ENCODE assay signal across 8 cellular contexts in the genomic region with DNA sequence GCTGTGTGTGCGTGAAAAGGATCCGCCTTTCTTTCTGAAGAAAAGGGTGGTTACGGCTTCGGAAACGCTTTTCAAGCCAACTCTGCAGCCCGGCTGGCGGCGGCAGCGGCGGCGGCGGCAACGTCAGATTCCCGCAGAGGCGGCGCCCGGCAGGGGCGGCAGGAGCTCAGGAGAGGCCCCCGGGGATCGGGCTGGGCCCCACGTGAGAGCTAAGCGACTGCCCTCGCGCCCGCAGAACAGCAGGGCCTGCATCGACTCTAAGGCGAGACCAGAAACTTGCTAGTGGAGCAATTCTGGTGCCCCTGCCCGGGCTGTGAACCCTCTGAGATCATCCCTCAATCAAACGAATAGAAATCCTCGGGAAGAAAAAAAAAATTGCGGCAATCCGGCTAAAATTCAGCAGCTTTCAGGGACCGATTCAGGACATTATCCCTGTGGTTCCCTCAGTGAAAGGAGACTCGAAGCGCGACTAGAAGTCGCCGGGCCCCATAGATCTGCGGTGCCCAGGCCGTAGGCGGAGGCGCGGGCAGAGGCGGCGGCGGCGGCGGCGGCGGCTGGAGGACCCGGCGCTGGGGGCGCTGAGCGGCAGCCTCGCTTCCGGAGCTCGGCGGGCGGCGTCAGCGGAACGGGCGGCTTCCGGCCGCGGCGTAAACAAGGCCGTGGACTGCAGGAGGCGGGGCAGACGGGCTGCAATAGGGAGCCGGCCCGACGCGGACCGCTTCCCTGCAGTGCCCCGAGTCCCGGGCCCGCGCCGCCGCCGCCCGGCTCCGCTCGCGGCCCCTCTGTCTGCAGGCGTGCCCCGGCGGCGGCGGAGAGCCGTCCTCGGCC. TPM values are rescaled to one million over a fixed set of nuclear protein-coding genes. Genes with fewer than 3 reads are reported as not detected.
A peak's percentile ranks its signal among the peaks of the same experiment; 100 is the strongest.
DNase-seq lines count a peak whose midpoint lies in the region; ATAC-seq and TF ChIP-seq lines count a peak whose summit lies in the region.

A gene with protein sequence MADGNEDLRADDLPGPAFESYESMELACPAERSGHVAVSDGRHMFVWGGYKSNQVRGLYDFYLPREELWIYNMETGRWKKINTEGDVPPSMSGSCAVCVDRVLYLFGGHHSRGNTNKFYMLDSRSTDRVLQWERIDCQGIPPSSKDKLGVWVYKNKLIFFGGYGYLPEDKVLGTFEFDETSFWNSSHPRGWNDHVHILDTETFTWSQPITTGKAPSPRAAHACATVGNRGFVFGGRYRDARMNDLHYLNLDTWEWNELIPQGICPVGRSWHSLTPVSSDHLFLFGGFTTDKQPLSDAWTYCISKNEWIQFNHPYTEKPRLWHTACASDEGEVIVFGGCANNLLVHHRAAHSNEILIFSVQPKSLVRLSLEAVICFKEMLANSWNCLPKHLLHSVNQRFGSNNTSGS (plus strand): TSS at position 681 of the 828 bp plus-strand sequence. CDS start 316 bp downstream, outside the sequence.

- DNase-seq in Caco-2 (peak; percentile 88 to 94), GM20000 (ENCODE audit: low spot score) (peak; percentile 94), HS-5 (ENCODE audit: low read depth) (peak; percentile 28), mesendoderm (peak; percentile 92)
- peak; percentile 86 for DNase-seq in NK-92 treated with Interleukin-12 subunit alpha and Interleukin-12 subunit beta, amount 100 ng/mL, for 24 hours (lab: John Stamatoyannopoulos, UW)
- peak; percentile 82 to 88 (median 84) for DNase-seq in effector memory CD8-positive, alpha-beta T cell
- peak; percentile 82 for DNase-seq in stimulated activated CD8-positive, alpha-beta memory T cell treated with anti-CD3 and anti-CD28 coated beads, Interleukin-12 subunit alpha, Interleukin-12 subunit beta, amount 100 ng/mL, for 4 hours (ENCODE audit: low read depth)

- CTCF ChIA-PET in Caco-2 (lab: Charles Lee): interaction anchor here (0.5 to 3.0 kb wide), 8 partner anchors 9 to 134 kb away, joined by 3 to 23 read pairs (median 4); partner anchors contain the start of genes DNAAF2 and POLE2
- CTCF ChIA-PET in activated CD8-positive, alpha-beta memory T cell treated with anti-CD3 and anti-CD28 coated beads for 36 hours (lab: Charles Lee): interaction anchor here (0.6 to 3.3 kb wide), 13 partner anchors 12 to 543 kb away, joined by 3 to 15 read pairs (median 3); partner anchors contain the start of genes DNAAF2, KLHDC1, MGAT2 and NEMF

- H2AK5ac ChIP-seq in mesendoderm (ENCODE audit: low read length): no peak within 1 kb of the TSS

- ATAC-seq in effector memory CD8-positive, alpha-beta T cell (replicated peaks): peak; percentile 80

- H3K4me1 ChIP-seq in Caco-2: peaks cover 35% of the 10 kb centered on the region
- no peaks in the 10 kb centered on the region for H3K4me1 ChIP-seq in mesendoderm (ENCODE audit: control insufficient read depth, low read depth, low read length)

- H3K36me3 ChIP-seq in Caco-2 (ENCODE audit: control insufficient read depth, insufficient read depth, low read length): no peaks in the 10 kb centered on the region
- no peaks in the 10 kb centered on the region for H3K36me3 ChIP-seq in mesendoderm (ENCODE audit: control insufficient read depth, insufficient read depth, low read length)

- H3K79me2 ChIP-seq in mesendoderm (ENCODE audit: control insufficient read depth, insufficient read depth, low read length): peaks cover 17% of the 10 kb centered on the region

- no peaks in the 10 kb centered on the region for H3K9me3 ChIP-seq in Caco-2

- peak within 1 kb of the TSS; percentile 99 for H3K27ac ChIP-seq in mesendoderm (ENCODE audit: low read depth, low read length)

- TF ChIP-seq CTCF in Caco-2 (IDR thresholded peaks at IDR 0.05; ENCODE audit: insufficient read depth in 1 of 2, low read depth in 1 of 2, low read length in 1 of 2, severe bottlenecking in 1 of 2, unreplicated experiment in 1 of 2) (no peak), GM20000 (IDR thresholded peaks at IDR 0.05; ENCODE audit: extremely low read depth, missing control alignments) (peak; percentile 60)

- H3K4me3 ChIP-seq in Caco-2 (ENCODE audit: low read depth, low read length) (peak within 1 kb of the TSS; percentile 99), mesendoderm (ENCODE audit: low read length) (peak within 1 kb of the TSS; percentile 65)

- H3K4ac ChIP-seq in mesendoderm (ENCODE audit: low read depth, low read length): peak within 1 kb of the TSS; percentile 88

- peak within 1 kb of the TSS; percentile 89 for H3K4me2 ChIP-seq in mesendoderm (ENCODE audit: low read length)

- H4K8ac ChIP-seq in mesendoderm (ENCODE audit: low read depth, low read length): peak within 1 kb of the TSS; percentile 99

- H3K4me3 Mint-ChIP-seq in Caco-2 (ENCODE audit: unreplicated experiment): peak within 1 kb of the TSS; percentile 79
- H3K4me3 Mint-ChIP-seq in effector memory CD8-positive, alpha-beta T cell: peak within 1 kb of the TSS; percentile 94 to 95

- no CpG with 5 or more reads among the region's 93 CpGs for WGBS in mesendoderm (ENCODE audit: extremely low coverage, insufficient coverage, low lambda C conversion rate)

- no peaks in the 10 kb centered on the region for H3K9me3 Mint-ChIP-seq in Caco-2 (ENCODE audit: unreplicated experiment)
- H3K9me3 Mint-ChIP-seq in effector memory CD8-positive, alpha-beta T cell: no peaks in the 10 kb centered on the region

- H3K27me3 Mint-ChIP-seq in Caco-2 (ENCODE audit: insufficient read depth, unreplicated experiment): no peaks in the 10 kb centered on the region
- no peaks in the 10 kb centered on the region for H3K27me3 Mint-ChIP-seq in effector memory CD8-positive, alpha-beta T cell

- H3K9ac ChIP-seq in mesendoderm (ENCODE audit: low read length): peak within 1 kb of the TSS; percentile 90

- H3K79me1 ChIP-seq in mesendoderm (ENCODE audit: low read length): peaks cover 7% of the 10 kb centered on the region

- H3K27me3 ChIP-seq in Caco-2 (replicated peaks; ENCODE audit: control insufficient read depth, insufficient read depth, low read length) (no peaks in the 10 kb centered on the region), mesendoderm (ENCODE audit: insufficient read depth, low read length, poor library complexity) (no peaks in the 10 kb centered on the region)

- H3K56ac ChIP-seq in mesendoderm (ENCODE audit: low read length): peak within 1 kb of the TSS; percentile 94

- H3K4me1 Mint-ChIP-seq in Caco-2 (ENCODE audit: low read depth, unreplicated experiment): peaks cover 10% of the 10 kb centered on the region
- H3K4me1 Mint-ChIP-seq in effector memory CD8-positive, alpha-beta T cell (ENCODE audit: low read depth in 2 of 2): peaks cover 14 to 29% of the 10 kb centered on the region in 2 donors

- peak within 1 kb of the TSS; percentile 79 for H3K27ac Mint-ChIP-seq in Caco-2 (ENCODE audit: unreplicated experiment)
- H3K27ac Mint-ChIP-seq in effector memory CD8-positive, alpha-beta T cell: peak within 1 kb of the TSS; percentile 98 to 99

- H2BK5ac ChIP-seq in mesendoderm (ENCODE audit: low read length): peak within 1 kb of the TSS; percentile 2

- peak within 1 kb of the TSS; percentile 88 for H3K18ac ChIP-seq in mesendoderm (ENCODE audit: low read length)

- H2BK15ac ChIP-seq in mesendoderm (replicated peaks; ENCODE audit: low read depth): peak within 1 kb of the TSS; percentile 13

- intact Hi-C loops in Caco-2 (cut with micrococcal nuclease; ENCODE audit: unreplicated experiment): loop anchor here (1.0 to 10.0 kb wide), 2 partner anchors 74 to 337 kb away; partner anchors contain the start of gene KLHDC1

- H3K36me3 Mint-ChIP-seq in Caco-2 (ENCODE audit: insufficient read depth, unreplicated experiment): peaks cover 45% of the 10 kb centered on the region
- H3K36me3 Mint-ChIP-seq in effector memory CD8-positive, alpha-beta T cell (ENCODE audit: insufficient read depth): peaks cover 43% of the 10 kb centered on the region

- POLR2A ChIA-PET in Caco-2 (lab: Charles Lee): interaction anchor here (0.6 to 3.3 kb wide), 24 partner anchors 10 to 1237 kb away, joined by 3 to 22 read pairs (median 4); partner anchors contain the start of genes MGAT2, POLE2, RPL36AL and RPS29
- POLR2A ChIA-PET in activated CD8-positive, alpha-beta memory T cell treated with anti-CD3 and anti-CD28 coated beads for 36 hours (lab: Charles Lee): interaction anchor here (0.6 to 3.2 kb wide), 14 partner anchors 13 to 181 kb away, joined by 3 to 39 read pairs (median 6); partner anchors contain the start of genes DNAAF2, KLHDC1, LRR1 and MGAT2

- TSS peak; percentile 54 for BruUV-seq in Caco-2 (replicated peaks; lab: Mats Ljungman, UMichigan)

- H2BK120ac ChIP-seq in mesendoderm (ENCODE audit: low read depth, low read length): peak within 1 kb of the TSS; percentile 32

- peak within 1 kb of the TSS; percentile 87 for H4K5ac ChIP-seq in mesendoderm (ENCODE audit: low read length)

- peak within 1 kb of the TSS; percentile 66 for H3K23ac ChIP-seq in mesendoderm (ENCODE audit: low read length)

RNA-seq across cellular contexts. Expression of the gene that starts here (rescaled TPM):
- 76.5 and 89.4 TPM in 2 replicates for total RNA-seq in Caco-2 (2022)
- 10 to 100 TPM; 21.2 to 23.3 TPM for total RNA-seq in activated CD8-positive, alpha-beta memory T cell treated with anti-CD3 and anti-CD28 coated beads for 36 hours
- polyA plus RNA-seq in mesendoderm (2013, experiment 1 of 2): 26.2 TPM
- 26.3 TPM for polyA plus RNA-seq in mesendoderm (2013, experiment 2 of 2)

Comparison
In these comparisons a context has a peak if more than half of its experiments do, and no peak if none do; other contexts are left out.
1. Peak in every context shown above with its lines: DNase-seq, ATAC-seq, H3K4me3 ChIP-seq and H3K27ac ChIP-seq.
2. DNase-seq: peak in every context shown above with its lines; median percentile 94 in GM20000; 92 in mesendoderm; 91 in Caco-2; 86 in NK-92 treated with Interleukin-12 subunit alpha and Interleukin-12 subunit beta, amount 100 ng/mL, for 24 hours; 84 in effector memory CD8-positive, alpha-beta T cell; 82 in stimulated activated CD8-positive, alpha-beta memory T cell treated with anti-CD3 and anti-CD28 coated beads, Interleukin-12 subunit alpha, Interleukin-12 subunit beta, amount 100 ng/mL, for 4 hours; 28 in HS-5.